8 cellular contexts compared by ENCODE assay signal in genomic region chr2:84781942-84782716, GRCh38.
A peak's percentile ranks its signal among the peaks of the same experiment; 100 is the strongest.
DNase-seq lines count a peak whose midpoint lies in the region; ATAC-seq, FAIRE-seq and TF ChIP-seq lines count a peak whose summit lies in the region.

No MANE protein-coding gene starts in this region.

- 0% methylated on average over 3 of the region's 3 CpGs for WGBS in K562 (ENCODE audit: insufficient coverage, low coverage, missing lambda C conversion rate)

- BruUV-seq in K562 (replicated peaks; lab: Mats Ljungman, UMichigan), result no TSS peak

- no peak for TF ChIP-seq EP300 in K562 (IDR thresholded peaks at IDR 0.05; ENCODE audit: low read length)

- POLR2A ChIA-PET in K562 (lab: Yijun Ruan, JAX), result no interaction called here

- peaks cover 4% of the 10 kb centered on the region; the same call in 1 of the 2 replicates for H3K9me3 ChIP-seq in K562 (replicated peaks; ENCODE audit: control insufficient read depth, insufficient read depth, low read depth, low read length)

- H3K9ac ChIP-seq in K562 (ENCODE audit: insufficient read depth in 1 of 2, low read depth in 2 of 2, low read length in 2 of 2), result no peak overlapping the region

- CTCF ChIA-PET in K562 (lab: Yijun Ruan, JAX; ENCODE audit: low intra/inter-chr PET ratio), result no interaction called here

- H2AFZ ChIP-seq in K562 (ENCODE audit: low read depth, low read length), result peak overlapping the region; percentile 65

- no peak for TF ChIP-seq RAD21 in K562 (CRISPR knock-in tag; conservative IDR thresholded peaks at IDR 0.05 in 1 of 2, IDR thresholded peaks at IDR 0.05 in 1 of 2)

- H3K4me3 ChIP-seq in K562, result no peak overlapping the region

- peak overlapping the region; percentile 91 for H3K27ac Mint-ChIP-seq in T-helper 1 cell treated with Interleukin-12 subunit alpha and Interleukin-12 subunit beta and Interleukin-4 antibody, amounts not matched to agents 30 μg/mL and 1 μg/mL, for 36 hours

- TF ChIP-seq CTCF in K562 (IDR thresholded peaks at IDR 0.05 in 2 of 3, conservative IDR thresholded peaks at IDR 0.05 in 1 of 3; ENCODE audit: insufficient read depth in 2 of 3, low read depth in 1 of 3, low read length in 3 of 3), result no peak

- FAIRE-seq in K562 (lab: Jason Lieb, UNC), result peak; percentile 71

- peaks cover 20% of the 10 kb centered on the region for H3K9me3 Mint-ChIP-seq in T-helper 1 cell treated with Interleukin-12 subunit alpha and Interleukin-12 subunit beta and Interleukin-4 antibody, amounts not matched to agents 30 μg/mL and 1 μg/mL, for 36 hours

- ATAC-seq in GM18502 (IDR thresholded peaks at IDR 0.05; ENCODE audit: poor library complexity, unreplicated experiment), result peak; percentile 97
- ATAC-seq in HG02759 (IDR thresholded peaks at IDR 0.05; ENCODE audit: unreplicated experiment), result peak; percentile 80
- ATAC-seq in K562, result peak; percentile 85

- H3K4me3 Mint-ChIP-seq in T-helper 1 cell treated with Interleukin-12 subunit alpha and Interleukin-12 subunit beta and Interleukin-4 antibody, amounts not matched to agents 30 μg/mL and 1 μg/mL, for 36 hours, result peak overlapping the region; percentile 42

- no peaks in the 10 kb centered on the region for H3K27me3 ChIP-seq in K562 (ENCODE audit: control insufficient read depth in 2 of 2, insufficient read depth in 2 of 2, low read length in 2 of 2)

- in situ Hi-C loops in K562 (cut with MboI), result no loop called here

- H3K4me1 Mint-ChIP-seq in T-helper 1 cell treated with Interleukin-12 subunit alpha and Interleukin-12 subunit beta and Interleukin-4 antibody, amounts not matched to agents 30 μg/mL and 1 μg/mL, for 36 hours (ENCODE audit: low read depth), result peaks cover 57% of the 10 kb centered on the region

- intact Hi-C loops in K562 (cut with micrococcal nuclease), result no loop called here

- H3K27me3 Mint-ChIP-seq in T-helper 1 cell treated with Interleukin-12 subunit alpha and Interleukin-12 subunit beta and Interleukin-4 antibody, amounts not matched to agents 30 μg/mL and 1 μg/mL, for 36 hours (ENCODE audit: low read depth), result no peaks in the 10 kb centered on the region

- peak in 2 of 4 experiments; percentile 38 to 41 for DNase-seq in K562 (ENCODE audit: extremely low read depth in 1 of 4, low spot score in 3 of 4)
- peak in 2 of 3 donors; percentile 19 to 22 for DNase-seq in stimulated activated CD4-positive, alpha-beta T cell treated with anti-CD3 and anti-CD28 coated beads, TNF-alpha, amount 100 ng/mL, for 1 hour (ENCODE audit: low read depth in 3 of 3, low spot score in 1 of 3)
- no peak for DNase-seq in SK-N-DZ (ENCODE audit: low spot score)
- DNase-seq in AG20443 (ENCODE audit: low spot score), result no peak
- no peak for DNase-seq in NCI-H524 (lab: John Stamatoyannopoulos, UW)

- no peaks in the 10 kb centered on the region for H3K79me2 ChIP-seq in K562 (ENCODE audit: control insufficient read depth, insufficient read depth, low read length)

- peaks cover 0 to 11% of the 10 kb centered on the region in 2 experiments; a peak in 1 of 5 replicates for H3K4me1 ChIP-seq in K562 (replicated peaks in 1 of 2; ENCODE audit: control insufficient read depth in 2 of 2, insufficient read depth in 2 of 2, low read length in 2 of 2)

- H3K4me2 ChIP-seq in K562 (ENCODE audit: insufficient read depth, low read length), result no peak overlapping the region

- H3K36me3 ChIP-seq in K562 (ENCODE audit: control insufficient read depth, insufficient read depth, low read length), result no peaks in the 10 kb centered on the region

- no peaks in the 10 kb centered on the region for H3K9me1 ChIP-seq in K562 (ENCODE audit: control insufficient read depth, insufficient read depth, low read length)

- no peaks in the 10 kb centered on the region for H4K20me1 ChIP-seq in K562 (replicated peaks; ENCODE audit: control insufficient read depth, insufficient read depth, low read length)

- no peak for TF ChIP-seq POLR2A in K562 (conservative IDR thresholded peaks at IDR 0.05)

- peaks cover 18% of the 10 kb centered on the region for H3K36me3 Mint-ChIP-seq in T-helper 1 cell treated with Interleukin-12 subunit alpha and Interleukin-12 subunit beta and Interleukin-4 antibody, amounts not matched to agents 30 μg/mL and 1 μg/mL, for 36 hours (ENCODE audit: low read depth)

- peak overlapping the region; percentile 59; the same call in 2 of the 3 replicates for H3K27ac ChIP-seq in K562 (ENCODE audit: extremely low read depth, low read depth, low read length)

TF ChIP-seq in K562, 482 proteins besides CTCF, POLR2A, EP300 and RAD21 (continues in another document):
- TF ChIP-seq ZNF592 (IDR thresholded peaks at IDR 0.05) (0 out of 2 replicates have a peak, but pooled peaks have one; percentile 30), CBX3 (IDR thresholded peaks at IDR 0.05; ENCODE audit: borderline replicate concordance in 1 of 2, low read length in 2 of 2) (0 out of 3 replicates have a peak, but pooled peaks of 1 of the 2 experiments have one; percentile 14), ARID1B (IDR thresholded peaks at IDR 0.05) (0 out of 2 replicates have a peak, but pooled peaks have one; percentile 8), NKRF (IDR thresholded peaks at IDR 0.05; ENCODE audit: borderline replicate concordance) (no peak), L3MBTL2 (IDR thresholded peaks at IDR 0.05) (peak; percentile 51; the same call in 1 of the 2 replicates), EHMT2 (IDR thresholded peaks at IDR 0.05) (no peak), FOSL1 (tag; conservative IDR thresholded peaks at IDR 0.05) (peak; percentile 73), SPI1 (IDR thresholded peaks at IDR 0.05; ENCODE audit: borderline replicate concordance, low read depth, low read length) (peak; percentile 83)

Comparison
In these comparisons a context has a peak if more than half of its experiments do, and no peak if none do; other contexts are left out.
1. DNase-seq: peak in stimulated activated CD4-positive, alpha-beta T cell treated with anti-CD3 and anti-CD28 coated beads, TNF-alpha, amount 100 ng/mL, for 1 hour (2 of 3); none in SK-N-DZ (single experiment), AG20443 (single experiment) and NCI-H524 (0 of 2).
2. Peak in every context shown above with its lines, with median percentiles within 50 percentile points of each other: ATAC-seq.